ENCODE assay signal across 1 cellular context in genomic region chr1:2935184-2935583, GRCh38.
TF ChIP-seq lines count a peak whose summit lies in the region.

No MANE protein-coding gene starts in this region.

TF ChIP-seq in HepG2, 621 proteins besides CTCF, POLR2A, EP300 and RAD21 (continued from another document):
- no peak for TF ChIP-seq MTERF4 (CRISPR knock-in tag; IDR thresholded peaks at IDR 0.05)
- no peak for TF ChIP-seq ZNF343 (CRISPR knock-in tag; IDR thresholded peaks at IDR 0.05)
